Comparison of ENCODE assay signal across 8 cellular contexts in the genomic region with DNA sequence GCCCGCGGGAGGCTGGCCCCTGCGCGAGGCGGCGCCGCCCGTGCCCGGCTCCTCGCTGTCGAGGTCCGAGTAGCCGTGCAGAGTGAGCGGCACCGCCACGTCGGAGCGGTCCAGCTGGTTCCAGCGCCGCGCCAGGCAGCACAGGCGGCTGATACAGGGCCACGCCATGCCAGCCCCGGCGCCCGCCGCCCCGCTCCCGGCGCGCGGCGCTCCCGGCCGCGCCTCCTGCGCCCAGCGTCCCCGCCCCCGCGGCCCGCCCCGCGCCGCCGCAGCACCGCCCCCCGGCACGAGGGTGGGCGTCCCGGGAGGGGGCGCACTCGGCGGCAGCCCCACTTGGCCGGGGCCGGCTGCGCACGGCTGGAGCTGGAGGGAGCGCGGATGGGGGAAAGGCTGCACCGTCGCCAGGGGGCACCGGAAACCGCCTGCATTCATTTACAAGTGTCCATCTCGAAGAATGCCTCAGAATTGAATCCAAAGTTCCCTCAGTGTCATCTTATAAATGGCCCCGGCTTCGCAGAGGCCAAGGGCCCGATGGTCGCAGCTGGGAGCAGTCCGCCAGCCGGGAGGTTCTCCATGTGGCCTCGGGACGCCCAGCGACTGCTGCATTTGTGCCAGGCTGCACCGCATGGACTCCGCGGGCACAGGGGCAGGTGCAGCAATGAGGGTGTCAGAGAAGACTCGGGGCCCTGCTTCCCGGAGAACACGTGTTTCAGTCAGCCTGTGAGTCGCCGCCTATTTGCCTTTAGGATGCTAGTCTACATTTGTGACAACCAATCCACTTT. TPM values are rescaled to one million over a fixed set of nuclear protein-coding genes. Genes with fewer than 3 reads are reported as not detected.
DNase-seq lines count a peak whose midpoint lies in the region; ATAC-seq and TF ChIP-seq lines count a peak whose summit lies in the region.

TSS of gene MAP6D1 (minus strand) at position 198 of the 782 bp plus-strand sequence. CDS start at position 168, 30 bp downstream.

- H3K27me3 ChIP-seq in BJ (ENCODE audit: control insufficient read depth, insufficient read depth, low read length) = no peaks in the 10 kb centered on the region
- no peaks in the 10 kb centered on the region for H3K27me3 ChIP-seq in psoas muscle (ENCODE audit: insufficient read depth in 3 of 3, low read length in 2 of 3)

- H3K4me3 ChIP-seq in BJ (ENCODE audit: low read depth, low read length) (peak within 1 kb of the TSS; percentile 67), astrocyte of the spinal cord (ENCODE audit: low read depth, low read length) (peak within 1 kb of the TSS; percentile 52), psoas muscle (peak within 1 kb of the TSS; percentile 86)

- no peak for DNase-seq in BJ (ENCODE audit: low read depth)
- DNase-seq in KG1 (lab: John Stamatoyannopoulos, UW) = peak; percentile 17
- DNase-seq in T follicular helper cell (ENCODE audit: low read depth) = peak; percentile 9
- peak; percentile 39 for DNase-seq in astrocyte of the spinal cord (ENCODE audit: low read depth, low spot score)
- DNase-seq in hepatic stellate cell (ENCODE audit: low spot score) = peak; percentile 72
- peak; percentile 37 to 70 for DNase-seq in psoas muscle
- no peak for DNase-seq in H4 (ENCODE audit: low spot score)

- no peaks in the 10 kb centered on the region for H3K9me3 ChIP-seq in psoas muscle

- WGBS in psoas muscle, 3 donors = 2 to 4% (median 2%) methylated on average over 37 to 82 of the region's 82 CpGs

- H3K27ac ChIP-seq in psoas muscle = peak within 1 kb of the TSS; percentile 85

- intact Hi-C loops in psoas muscle (cut with DNase I) = loop anchor here in 1 of 2 donors (5.0 kb wide), 1 partner anchor 57 kb away; the partner anchor contains the start of gene PARL

- peaks cover 3% of the 10 kb centered on the region; the same call in 1 of the 2 replicates for H3K36me3 ChIP-seq in BJ (ENCODE audit: control insufficient read depth, insufficient read depth, low read length)
- H3K36me3 ChIP-seq in psoas muscle (ENCODE audit: insufficient read depth in 1 of 2, low read depth in 1 of 2) = peaks cover 0 to 27% of the 10 kb centered on the region in 2 donors

- in situ Hi-C loops in astrocyte of the spinal cord (cut with HindIII; ENCODE audit: low sequenced_read_pairs) = no loop called here

- CTCF ChIA-PET in BJ (lab: Yijun Ruan, JAX) = interaction anchor here (0.9 to 4.3 kb wide), 6 partner anchors 13 to 60 kb away, joined by 3 to 24 read pairs (median 3); partner anchors contain the start of gene PARL

- peaks cover 24% of the 10 kb centered on the region for H3K4me1 ChIP-seq in psoas muscle

- POLR2A ChIA-PET in BJ (lab: Charles Lee) = no interaction called here

- TF ChIP-seq CTCF in BJ (IDR thresholded peaks at IDR 0.05; ENCODE audit: insufficient read depth, low read depth, low read length) = peak; percentile 40
- peak; percentile 41 for TF ChIP-seq CTCF in astrocyte of the spinal cord (IDR thresholded peaks at IDR 0.05; ENCODE audit: low read depth, low read length)
- TF ChIP-seq CTCF in psoas muscle (IDR thresholded peaks at IDR 0.05) = peak; percentile 31

- ATAC-seq in GM19043 (IDR thresholded peaks at IDR 0.05; ENCODE audit: low read depth, unreplicated experiment) (peak; percentile 52), psoas muscle (peak; percentile 45 to 63 (median 56))

RNA-seq across cellular contexts. Expression of gene MAP6D1, which starts in this region (rescaled TPM):
- polyA plus RNA-seq in BJ (2011; rRNA removed) = 3.9 and 5.0 TPM in 2 replicates
- 0.31 and 0.47 TPM in 2 replicates for polyA minus RNA-seq in BJ (2011; rRNA and poly(A)+ RNA removed)
- total RNA-seq in psoas muscle = 10 to 100 TPM in 1 of 4 donors, 1 to 10 TPM in 3; 4.6 to 12.3 (median 6.2) TPM
- polyA plus RNA-seq in psoas muscle = 1 to 10 TPM; 2.7 to 5.3 (median 4.5) TPM
- total RNA-seq in H4 (2014; rRNA removed; shearing (Covaris generic)) = 1.0 TPM in 1 of 2 replicates, not detected in the other

Comparison
In these comparisons a context has a peak if more than half of its experiments do, and no peak if none do; other contexts are left out.
1. DNase-seq: peak in KG1 (single experiment), T follicular helper cell (single experiment), astrocyte of the spinal cord (single experiment), hepatic stellate cell (single experiment) and psoas muscle (2 of 2); none in BJ (single experiment) and H4 (single experiment).
2. Peak in every context shown above with its lines, with median percentiles within 50 percentile points of each other: H3K4me3 ChIP-seq and CTCF ChIP-seq.